26 cellular contexts compared by ENCODE assay signal in the genomic region with DNA sequence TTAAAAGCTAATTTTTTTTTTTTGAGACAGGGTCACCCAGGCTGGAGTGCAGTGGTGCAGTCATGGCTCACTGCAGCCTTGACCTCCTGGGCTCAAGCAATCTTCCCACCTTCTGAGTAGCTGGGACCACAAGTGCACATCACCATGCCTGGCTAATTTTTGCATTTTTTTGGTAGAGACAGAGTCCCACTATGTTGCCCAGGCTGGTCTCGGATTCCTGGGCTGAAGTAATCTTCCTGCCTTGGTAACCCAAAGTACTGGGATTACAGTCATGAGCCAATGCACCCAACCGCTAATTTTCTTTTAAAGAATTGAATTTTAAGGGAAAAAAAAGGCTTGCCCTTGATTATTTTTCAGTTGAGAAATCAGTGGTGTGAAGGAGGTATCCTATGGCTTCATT.
"Had no signal": no experiment of that assay in that cellular context is flagged by ENCODE, and none has a peak within 500 bp of the region (broad histone marks: within the 10 kb centered on the region; RNA-seq: fewer than 3 reads in every experiment).

No MANE protein-coding gene starts in this region.

- H3K9me3 Mint-ChIP-seq: mesothelial cell of epicardium; stimulated activated naive CD8-positive, alpha-beta T cell treated with anti-CD3 and anti-CD28 coated beads, Interleukin-15, amount 100 ng/mL, for 72 hours had no signal

- DNase-seq: hippocampal formation; kidney; left cardiac atrium; lower lobe of right lung; mammary epithelial cell; mesendoderm; naive B cell; natural killer cell; ovary; retina; small intestine; spleen; stimulated activated CD4-positive, alpha-beta T cell treated with anti-CD3 and anti-CD28 coated beads, Interleukin-4, amount 100 ng/mL, for 4 hours; stimulated activated CD8-positive, alpha-beta memory T cell treated with anti-CD3 and anti-CD28 coated beads, Interleukin-4, amount 100 ng/mL, for 48 hours; stimulated activated naive CD4-positive, alpha-beta T cell treated with Interleukin-2 at 50 U/mL for 16 hours; stimulated activated naive CD8-positive, alpha-beta T cell treated with anti-CD3 and anti-CD28 coated beads, Interleukin-15, amount 100 ng/mL, for 72 hours; substantia nigra had no signal

- H3K27me3 Mint-ChIP-seq: naive B cell; progenitor cell of endocrine pancreas; stimulated activated memory B cell treated with anti-CD40 and anti-IgM and Interleukin-4, amounts not matched to agents 10 μg/mL and 1 μg/mL and 100 μg/mL, for 72 hours; stimulated activated naive CD8-positive, alpha-beta T cell treated with anti-CD3 and anti-CD28 coated beads, Interleukin-15, amount 100 ng/mL, for 72 hours had no signal

- H3K27ac Mint-ChIP-seq: mesothelial cell of epicardium; naive B cell; natural killer cell; progenitor cell of endocrine pancreas; stimulated activated memory B cell treated with anti-CD40 and anti-IgM and Interleukin-4, amounts not matched to agents 10 μg/mL and 1 μg/mL and 100 μg/mL, for 72 hours; stimulated activated naive CD8-positive, alpha-beta T cell treated with anti-CD3 and anti-CD28 coated beads, Interleukin-15, amount 100 ng/mL, for 72 hours had no signal

- H3K27ac ChIP-seq: left lung, lower lobe of right lung, ovary, spleen, tibial nerve, upper lobe of left lung, vagina had no signal

- H3K4me3 Mint-ChIP-seq: mesothelial cell of epicardium; naive B cell; natural killer cell; stimulated activated memory B cell treated with anti-CD40 and anti-IgM and Interleukin-4, amounts not matched to agents 10 μg/mL and 1 μg/mL and 100 μg/mL, for 72 hours; stimulated activated naive CD8-positive, alpha-beta T cell treated with anti-CD3 and anti-CD28 coated beads, Interleukin-15, amount 100 ng/mL, for 72 hours had no signal

- H3K4me1 Mint-ChIP-seq: naive B cell; natural killer cell; stimulated activated memory B cell treated with anti-CD40 and anti-IgM and Interleukin-4, amounts not matched to agents 10 μg/mL and 1 μg/mL and 100 μg/mL, for 72 hours; stimulated activated naive CD8-positive, alpha-beta T cell treated with anti-CD3 and anti-CD28 coated beads, Interleukin-15, amount 100 ng/mL, for 72 hours had no signal

- H3K36me3 Mint-ChIP-seq: mesothelial cell of epicardium; naive B cell; natural killer cell; stimulated activated memory B cell treated with anti-CD40 and anti-IgM and Interleukin-4, amounts not matched to agents 10 μg/mL and 1 μg/mL and 100 μg/mL, for 72 hours had no signal

- ATAC-seq: left cardiac atrium; left lung; lower lobe of right lung; natural killer cell; right cardiac atrium; sciatic nerve; stimulated activated memory B cell treated with anti-CD40 and anti-IgM and Interleukin-4, amounts not matched to agents 10 μg/mL and 1 μg/mL and 100 μg/mL, for 72 hours; stimulated activated naive CD8-positive, alpha-beta T cell treated with anti-CD3 and anti-CD28 coated beads, Interleukin-15, amount 100 ng/mL, for 72 hours had no signal
